23 cellular contexts compared by ENCODE assay signal in the genomic region with DNA sequence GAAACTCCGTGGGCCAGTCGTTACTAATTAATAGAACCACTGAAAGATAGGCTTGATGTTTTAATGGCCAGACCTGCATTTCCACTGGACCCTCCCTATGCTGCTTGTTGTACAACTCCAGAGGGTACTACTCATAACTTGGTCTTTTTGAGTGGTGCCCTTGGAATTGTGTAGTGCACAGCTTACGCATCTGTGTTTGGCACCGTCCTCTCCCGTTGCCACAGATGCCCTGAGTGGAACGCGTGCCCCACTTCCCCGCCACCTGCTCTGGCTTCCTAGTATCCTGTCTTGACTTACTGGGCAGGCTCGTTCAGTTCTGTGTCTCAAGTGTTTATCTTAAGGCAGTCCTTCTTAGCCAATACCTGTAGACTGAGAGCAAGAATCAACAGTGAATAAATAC.
"Had no signal": no experiment of that assay in that cellular context is flagged by ENCODE, and none has a peak within 500 bp of the region (broad histone marks: within the 10 kb centered on the region; RNA-seq: fewer than 3 reads in every experiment).

No MANE protein-coding gene starts in this region.

- H3K4me3 ChIP-seq: heart left ventricle, ovary, smooth muscle cell, transverse colon had no signal

- H3K36me3 ChIP-seq: ovary, transverse colon had no signal

- H3K27me3 ChIP-seq: heart left ventricle, ovary, transverse colon had no signal

- H3K9me3 ChIP-seq: heart left ventricle, ovary, transverse colon had no signal

- H3K27ac ChIP-seq: ovary, transverse colon had no signal

- ATAC-seq: activated CD4-positive, alpha-beta T cell treated with anti-CD3 and anti-CD28 coated beads for 36 hours; activated naive CD4-positive, alpha-beta T cell treated with anti-CD3 and anti-CD28 coated beads, Interleukin-2, amount 50 U/mL, for 72 hours; activated T-helper 17 cell treated with anti-CD3 and anti-CD28 coated beads, Interleukin-2, amount 50 U/mL, for 72 hours; heart left ventricle; left colon; sciatic nerve; stimulated activated naive B cell treated with anti-CD40 and anti-IgM and Interleukin-4, amounts not matched to agents 10 μg/mL and 1 μg/mL and 100 μg/mL, for 72 hours had no signal

- DNase-seq: activated B cell treated with CpG ODN at 0.5 μM for 24 hours; activated CD4-positive, alpha-beta T cell treated with anti-CD3 and anti-CD28 coated beads for 36 hours; activated CD4-positive, alpha-beta T cell treated with anti-CD3 and anti-CD28 coated beads, Interleukin-2, amount 50 U/mL, for 4 hours; activated CD8-positive, alpha-beta memory T cell treated with anti-CD3 and anti-CD28 coated beads for 24 hours; activated CD8-positive, alpha-beta memory T cell treated with anti-CD3 and anti-CD28 coated beads, Interleukin-2, amount 50 U/mL, for 4 hours; activated T-cell treated with anti-CD3 and anti-CD28 coated beads, Interleukin-2, amount 50 U/mL, for 24 hours; central memory CD4-positive, alpha-beta T cell; dermis blood vessel endothelial cell; effector memory CD4-positive, alpha-beta T cell; heart left ventricle; left colon; midbrain; ovary; stimulated activated CD4-positive, alpha-beta T cell treated with anti-CD3 and anti-CD28 coated beads, Interleukin-2, amount 100 ng/mL, for 48 hours; stimulated activated CD8-positive, alpha-beta memory T cell treated with anti-CD3 and anti-CD28 coated beads, Interleukin-4, amount 100 ng/mL, for 48 hours; stimulated activated naive B cell treated with anti-CD40 and anti-IgM and Interleukin-4, amounts not matched to agents 10 μg/mL and 1 μg/mL and 100 μg/mL, for 72 hours; T-helper 1 cell; T-helper 9 cell; transverse colon had no signal

- H3K4me1 ChIP-seq: transverse colon had no signal
